22 cellular contexts compared by ENCODE assay signal in genomic region chr7:8154290-8154689, GRCh38.
DNase-seq lines count a peak whose midpoint lies in the region; ATAC-seq, FAIRE-seq and TF ChIP-seq lines count a peak whose summit lies in the region.
"Had no signal": no experiment of that assay in that cellular context is flagged by ENCODE, and none has a peak within 500 bp of the region (broad histone marks: within the 10 kb centered on the region; RNA-seq: fewer than 3 reads in every experiment).

No MANE protein-coding gene starts in this region.

- no peaks in the 10 kb centered on the region for H3K36me3 ChIP-seq in sigmoid colon
- H3K36me3 ChIP-seq: MG63, tibial nerve had no signal

- FAIRE-seq in islet of Langerhans (lab: Jason Lieb, UNC), result peak; percentile 95

- no peaks in the 10 kb centered on the region for H3K4me1 ChIP-seq in sigmoid colon

- TF ChIP-seq EP300 in sigmoid colon (IDR thresholded peaks at IDR 0.05), result no peak

- no peak for TF ChIP-seq POLR2A in sigmoid colon (IDR thresholded peaks at IDR 0.05)

- TF ChIP-seq CTCF in sigmoid colon (IDR thresholded peaks at IDR 0.05), result no peak

- ATAC-seq in GM21515 (IDR thresholded peaks at IDR 0.05; ENCODE audit: unreplicated experiment) (no peak), HG03039 (IDR thresholded peaks at IDR 0.05; ENCODE audit: unreplicated experiment) (no peak)
- ATAC-seq: activated CD4-positive, CD25-positive, alpha-beta regulatory T cell treated with anti-CD3 and anti-CD28 coated beads, Interleukin-2, amount 50 U/mL, for 24 hours; activated CD8-positive, alpha-beta T cell treated with anti-CD3 and anti-CD28 coated beads, Interleukin-2, amount 10 ng/mL, durations not matched to agents 7 days and 5 days; CD8-positive, alpha-beta T cell; heart left ventricle; psoas muscle; stimulated activated naive CD8-positive, alpha-beta T cell treated with anti-CD3 and anti-CD28 coated beads, Interleukin-15, Interleukin-2, amounts not matched to agents 100 U/mL and 50 U/mL, for 24 hours had no signal

- no peaks in the 10 kb centered on the region for H3K27me3 ChIP-seq in sigmoid colon
- H3K27me3 ChIP-seq: heart left ventricle, MG63, tibial nerve had no signal

- DNase-seq in DMS153 (lab: John Stamatoyannopoulos, UW) (peak; percentile 95), NCI-H1105 treated with DMSO at 0.1 percent for 48 hours (lab: John Stamatoyannopoulos, UW) (peak; percentile 97), NCI-H345 (lab: John Stamatoyannopoulos, UW) (peak; percentile 57), sigmoid colon (no peak), HK-2 (ENCODE audit: unreplicated experiment) (no peak)
- DNase-seq: activated CD8-positive, alpha-beta T cell treated with anti-CD3 and anti-CD28 coated beads, Interleukin-2, amount 10 ng/mL, durations not matched to agents 7 days and 5 days; activated naive CD4-positive, alpha-beta T cell treated with Interleukin-2 at 50 U/mL for 16 hours; activated T-cell treated with anti-CD3 and anti-CD28 coated beads, Interleukin-2, amount 50 U/mL, for 24 hours; CD8-positive, alpha-beta T cell; heart left ventricle; IMR-90; MG63; psoas muscle; stimulated activated CD4-positive, alpha-beta T cell treated with anti-CD3 and anti-CD28 coated beads, Interleukin-2, amount 100 ng/mL, for 48 hours; stimulated activated naive CD8-positive, alpha-beta T cell treated with anti-CD3 and anti-CD28 coated beads, Interleukin-15, Interleukin-2, amounts not matched to agents 100 U/mL and 50 U/mL, for 24 hours; T-helper 9 cell had no signal

- intact Hi-C loops in sigmoid colon (cut with DNase I), result no loop called here

- no peaks in the 10 kb centered on the region for H3K9me3 ChIP-seq in sigmoid colon
- H3K9me3 ChIP-seq: heart left ventricle, MG63, psoas muscle, tibial nerve had no signal

- H3K4me3 ChIP-seq in sigmoid colon, result no peak overlapping the region
- H3K4me3 ChIP-seq: heart left ventricle, MG63, psoas muscle, smooth muscle cell, tibial nerve had no signal

- 57 to 70% methylated on average over 2 of the region's 2 CpGs for WGBS in sigmoid colon, 2 donors

- H3K27ac ChIP-seq in sigmoid colon, result no peak overlapping the region
- H3K27ac ChIP-seq: heart left ventricle, psoas muscle, tibial nerve had no signal

Comparison
In these comparisons a context has a peak if more than half of its experiments do, and no peak if none do; other contexts are left out.
1. DNase-seq: peak in DMS153 (single experiment), NCI-H1105 treated with DMSO at 0.1 percent for 48 hours (single experiment) and NCI-H345 (single experiment); none in sigmoid colon (single experiment) and HK-2 (single experiment).